In genomic region chr3:9316881-9317341, GRCh38 we compare ENCODE assay signal across 11 cellular contexts. TPM values are rescaled to one million over a fixed set of nuclear protein-coding genes. Genes with fewer than 3 reads are reported as not detected.
DNase-seq lines count a peak whose midpoint lies in the region; ATAC-seq, FAIRE-seq and TF ChIP-seq lines count a peak whose summit lies in the region.
"Had no signal": no experiment of that assay in that cellular context is flagged by ENCODE, and none has a peak within 500 bp of the region (broad histone marks: within the 10 kb centered on the region; RNA-seq: fewer than 3 reads in every experiment).

No MANE protein-coding gene starts in this region.

- H3K36me3 ChIP-seq in BJ (ENCODE audit: control insufficient read depth, insufficient read depth, low read length) (no peaks in the 10 kb centered on the region), astrocyte (ENCODE audit: insufficient read depth, low read length) (no peaks in the 10 kb centered on the region), hepatocyte (replicated peaks; ENCODE audit: insufficient read depth, low read depth) (no peaks in the 10 kb centered on the region)
- H3K36me3 ChIP-seq: cardiac muscle cell had no signal

- TF ChIP-seq CTCF in BJ (IDR thresholded peaks at IDR 0.05; ENCODE audit: insufficient read depth, low read depth, low read length): no peak
- TF ChIP-seq CTCF in astrocyte (IDR thresholded peaks at IDR 0.05; ENCODE audit: insufficient read depth, low read depth, low read length): no peak
- no peak for TF ChIP-seq CTCF in hepatocyte (IDR thresholded peaks at IDR 0.05; ENCODE audit: poor library complexity)

- peak overlapping the region; percentile 85 for H2AFZ ChIP-seq in astrocyte (ENCODE audit: low read depth, low read length)
- H2AFZ ChIP-seq in hepatocyte: peak overlapping the region; percentile 44

- peak overlapping the region; percentile 72 for H3K27ac ChIP-seq in astrocyte (ENCODE audit: low read depth, low read length)
- peak overlapping the region; percentile 69 for H3K27ac ChIP-seq in hepatocyte
- H3K27ac ChIP-seq: cardiac muscle cell had no signal

- H3K9ac ChIP-seq in astrocyte (ENCODE audit: low read length): peak overlapping the region; percentile 68

- H4K20me1 ChIP-seq in astrocyte (ENCODE audit: insufficient read depth, low read length): no peaks in the 10 kb centered on the region
- H4K20me1 ChIP-seq in hepatocyte (ENCODE audit: insufficient read depth, poor library complexity, severe bottlenecking): no peaks in the 10 kb centered on the region

- POLR2A ChIA-PET in BJ (lab: Charles Lee): no interaction called here

- peak overlapping the region; percentile 71 for H3K4me3 Mint-ChIP-seq in astrocyte (ENCODE audit: unreplicated experiment)

- H3K79me2 ChIP-seq in astrocyte (ENCODE audit: insufficient read depth, low read length) (no peaks in the 10 kb centered on the region), hepatocyte (no peaks in the 10 kb centered on the region)

- H3K27me3 Mint-ChIP-seq in astrocyte (ENCODE audit: low read depth, unreplicated experiment): peaks cover 3% of the 10 kb centered on the region

- 36% methylated on average over 12 of the region's 12 CpGs for whole genome bisulfite sequencing in hepatocyte (ENCODE audit: low lambda C conversion rate, missing lambda C conversion rate)

- H3K4me1 ChIP-seq in astrocyte (ENCODE audit: insufficient read depth, low read length): peaks cover 11% of the 10 kb centered on the region
- peaks cover 4% of the 10 kb centered on the region for H3K4me1 ChIP-seq in hepatocyte (ENCODE audit: insufficient read depth)

- H3K4me2 ChIP-seq in astrocyte (ENCODE audit: low read length) (peak overlapping the region; percentile 87), hepatocyte (peak overlapping the region; percentile 49)

- H3K4me3 ChIP-seq in BJ (ENCODE audit: low read depth, low read length) (peak overlapping the region; percentile 16; the same call in 1 of the 2 replicates), astrocyte (ENCODE audit: insufficient read depth, low read depth, low read length) (peak overlapping the region; percentile 35), hepatocyte (no peak overlapping the region)
- H3K4me3 ChIP-seq: cardiac muscle cell had no signal

- H3K9me3 Mint-ChIP-seq in astrocyte (ENCODE audit: unreplicated experiment): no peaks in the 10 kb centered on the region

- CTCF ChIA-PET in BJ (lab: Yijun Ruan, JAX): interaction anchor here (0.6 to 1.8 kb wide), 4 partner anchors 14 to 329 kb away, joined by 3 to 13 read pairs (median 4); partner anchors contain the start of gene THUMPD3

- no peaks in the 10 kb centered on the region for H3K9me3 ChIP-seq in astrocyte (ENCODE audit: insufficient read depth, low read depth, low read length)
- H3K9me3 ChIP-seq in hepatocyte (ENCODE audit: low read depth): no peaks in the 10 kb centered on the region

- H3K36me3 Mint-ChIP-seq in astrocyte (ENCODE audit: low read depth, unreplicated experiment): peaks cover under 1% of the 10 kb centered on the region

- H3K27ac Mint-ChIP-seq in astrocyte (ENCODE audit: unreplicated experiment): peak overlapping the region; percentile 95

- FAIRE-seq in astrocyte (lab: Jason Lieb, UNC): peak; percentile 80

- ATAC-seq in GM19324 (IDR thresholded peaks at IDR 0.05; ENCODE audit: low FRiP score, unreplicated experiment) (no peak), HG02938 (IDR thresholded peaks at IDR 0.05; ENCODE audit: unreplicated experiment) (no peak)

- no peaks in the 10 kb centered on the region for H3K9me2 ChIP-seq in hepatocyte (replicated peaks; ENCODE audit: insufficient read depth)

- DNase-seq in BJ (ENCODE audit: low read depth): peak; percentile 36
- peak; percentile 69 for DNase-seq in astrocyte (ENCODE audit: low read depth)
- DNase-seq in hepatocyte (ENCODE audit: low spot score): peak; percentile 34
- peak; percentile 17 for DNase-seq in pulmonary artery endothelial cell (ENCODE audit: low read depth, low spot score)
- no peak for DNase-seq in NCI-H510A (lab: John Stamatoyannopoulos, UW)
- DNase-seq in ureter (ENCODE audit: low spot score): no peak
- DNase-seq: DMS79, RPMI8226 had no signal

- peaks cover 12% of the 10 kb centered on the region for H3K4me1 Mint-ChIP-seq in astrocyte (ENCODE audit: low read depth, unreplicated experiment)

- H3K27me3 ChIP-seq in BJ (ENCODE audit: control insufficient read depth, insufficient read depth, low read length): no peaks in the 10 kb centered on the region
- no peaks in the 10 kb centered on the region for H3K27me3 ChIP-seq in astrocyte (ENCODE audit: insufficient read depth, low read length)
- H3K27me3 ChIP-seq in hepatocyte: no peaks in the 10 kb centered on the region
- H3K27me3 ChIP-seq: cardiac muscle cell had no signal

RNA-seq across cellular contexts. Expression of gene THUMPD3, which starts 45.9 kb away (rescaled TPM):
- polyA plus RNA-seq in BJ (2011; rRNA removed): 18.2 and 38.5 TPM in 2 replicates
- polyA minus RNA-seq in BJ (2011; rRNA and poly(A)+ RNA removed): 26.7 and 27.4 TPM in 2 replicates
- 32.7 and 36.6 TPM in 2 replicates for total RNA-seq in astrocyte
- 20.7 and 22.7 TPM in 2 replicates for total RNA-seq in hepatocyte
- 16.3 and 17.3 TPM in 2 replicates for polyA plus RNA-seq in hepatocyte
- total RNA-seq in pulmonary artery endothelial cell: 33.4 and 47.5 TPM in 2 replicates
- total RNA-seq in ureter: 45.0 TPM

Comparison
In these comparisons a context has a peak if more than half of its experiments do, and no peak if none do; other contexts are left out.
1. DNase-seq: peak in BJ (single experiment), astrocyte (single experiment), hepatocyte (single experiment) and pulmonary artery endothelial cell (single experiment); none in NCI-H510A (single experiment) and ureter (single experiment).